ENCODE assay signal across 8 cellular contexts in the genomic region with DNA sequence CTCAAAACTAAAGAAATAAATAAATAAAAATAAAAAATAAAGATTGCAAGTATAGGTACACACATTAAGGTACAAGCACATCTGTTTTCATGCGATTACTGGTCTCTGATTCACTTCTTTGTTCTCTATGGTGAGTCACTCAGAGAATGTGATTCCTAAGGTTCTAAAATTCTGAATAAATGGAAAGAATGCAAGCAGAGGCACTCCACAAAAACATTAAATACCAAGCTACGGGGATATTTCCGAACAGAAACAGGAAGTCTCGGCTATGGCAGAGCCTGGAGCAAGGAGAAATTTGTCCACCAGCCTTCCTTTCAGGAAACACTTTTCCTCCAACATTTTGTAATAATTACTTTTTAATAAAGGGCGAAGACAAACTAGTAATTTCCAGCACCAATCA. TPM values are rescaled to one million over a fixed set of nuclear protein-coding genes. Genes with fewer than 3 reads are reported as not detected.
DNase-seq lines count a peak whose midpoint lies in the region; ATAC-seq, FAIRE-seq and TF ChIP-seq lines count a peak whose summit lies in the region.

No MANE protein-coding gene starts in this region.

- no peak overlapping the region for H2BK15ac ChIP-seq in IMR-90 (ENCODE audit: low read depth, low read length)

- no peak overlapping the region for H2AK9ac ChIP-seq in IMR-90 (replicated peaks; ENCODE audit: low read depth, low read length, poor library complexity)

- TF ChIP-seq CTCF in IMR-90 (conservative IDR thresholded peaks at IDR 0.05; ENCODE audit: low read depth, low read length) (no peak), brain (conservative IDR thresholded peaks at IDR 0.05) (no peak), uterus (IDR thresholded peaks at IDR 0.05) (no peak)

- H3K36me3 ChIP-seq in BLaER1 (no peaks in the 10 kb centered on the region), IMR-90 (ENCODE audit: control insufficient read depth, insufficient read depth, low read length) (no peaks in the 10 kb centered on the region), uterus (no peaks in the 10 kb centered on the region)

- H3K9me3 ChIP-seq in BLaER1 (no peaks in the 10 kb centered on the region), IMR-90 (ENCODE audit: control insufficient read depth, insufficient read depth, low read length) (no peaks in the 10 kb centered on the region), uterus (no peaks in the 10 kb centered on the region)

- TF ChIP-seq RAD21 in IMR-90 (IDR thresholded peaks at IDR 0.05; ENCODE audit: low read length): no peak

- H3K4me2 ChIP-seq in BLaER1 (peak overlapping the region; percentile 96), IMR-90 (ENCODE audit: low read depth, low read length) (peak overlapping the region; percentile 85)

- H3K4me3 Mint-ChIP-seq in brain: peak overlapping the region; percentile 91 to 95 (median 92)

- peak overlapping the region; percentile 72 for H2BK5ac ChIP-seq in IMR-90 (ENCODE audit: low read depth, low read length, poor library complexity, severe bottlenecking)

- H3K56ac ChIP-seq in IMR-90 (ENCODE audit: extremely low read depth, insufficient read depth, low read length): peak overlapping the region; percentile 79

- BruUV-seq in IMR-90 (replicated peaks; lab: Mats Ljungman, UMichigan): no TSS peak

- WGBS in IMR-90 (ENCODE audit: extremely low coverage in 2 of 2, insufficient read length in 1 of 2), 2 experiments: no CpG with 5 or more reads among the region's 5 CpGs

- peaks cover 33% of the 10 kb centered on the region for H3K9me1 ChIP-seq in IMR-90 (ENCODE audit: insufficient read depth, low read length)

- H3K9ac ChIP-seq in BLaER1 (peak overlapping the region; percentile 94), IMR-90 (ENCODE audit: low read depth, low read length) (peak overlapping the region; percentile 38)

- CTCF ChIA-PET in IMR-90 (lab: Yijun Ruan, JAX): no interaction called here

- H2BK120ac ChIP-seq in IMR-90 (ENCODE audit: low read depth, low read length): no peak overlapping the region; the same call in 1 of the 2 replicates

- H3K4ac ChIP-seq in IMR-90 (ENCODE audit: low read depth, low read length): peak overlapping the region; percentile 71; the same call in 1 of the 2 replicates

- peak; percentile 4; the same call in 1 of the 2 replicates for ATAC-seq in IMR-90 (ENCODE audit: low read depth)
- ATAC-seq in GM18868 (IDR thresholded peaks at IDR 0.05; ENCODE audit: unreplicated experiment): no peak

- H3K27ac Mint-ChIP-seq in brain: peak overlapping the region; percentile 71 to 96 (median 91)

- no peak for FAIRE-seq in GM12892 (lab: Jason Lieb, UNC)

- H3K18ac ChIP-seq in IMR-90 (ENCODE audit: low read depth, low read length): no peak overlapping the region; the same call in 1 of the 2 replicates

- peaks cover 0 to 6% (median 0%) of the 10 kb centered on the region in 5 experiments for H3K9me3 Mint-ChIP-seq in brain

- 0 out of 2 replicates have a peak overlapping the region, but pooled peaks have one; percentile 94 for H3K14ac ChIP-seq in IMR-90 (replicated peaks; ENCODE audit: low read depth, low read length)

- peak overlapping the region; percentile 25 to 62; a peak in 3 of 4 replicates for H4K8ac ChIP-seq in IMR-90 (ENCODE audit: low read depth in 2 of 2, low read length in 2 of 2)

- H3K79me1 ChIP-seq in IMR-90 (ENCODE audit: low read depth in 1 of 2, low read length in 2 of 2): peaks cover 11 to 60% of the 10 kb centered on the region in 2 experiments; a peak in 3 of 4 replicates

- dilution Hi-C loops in IMR-90 (cut with HindIII; ENCODE audit: low sequenced_read_pairs, unreplicated experiment): no loop called here

- DNase-seq in IMR-90 (peak; percentile 84), lung microvascular endothelial cell (ENCODE audit: low read depth in 2 of 2) (peak; percentile 53 to 78), uterus (no peak), NCI-H2196 treated with DMSO at 0.1 percent for 48 hours (lab: John Stamatoyannopoulos, UW; ENCODE audit: unreplicated experiment) (no peak), GM12892 (ENCODE audit: insufficient read length) (no peak)

- POLR2A ChIA-PET in IMR-90 (lab: Charles Lee; ENCODE audit: unreplicated experiment): no interaction called here

- H2BK20ac ChIP-seq in IMR-90 (ENCODE audit: low read depth, low read length): peak overlapping the region; percentile 17; the same call in 1 of the 2 replicates

- no peak overlapping the region for H3K27ac ChIP-seq in BLaER1
- peak overlapping the region; percentile 67 for H3K27ac ChIP-seq in IMR-90 (ENCODE audit: insufficient read depth, low read length)
- peak overlapping the region; percentile 83 to 97 for H3K27ac ChIP-seq in uterus

- H3K4me3 ChIP-seq in BLaER1 (peak overlapping the region; percentile 95), IMR-90 (ENCODE audit: insufficient read depth, low read depth, low read length) (peak overlapping the region; percentile 58), uterus (peak overlapping the region; percentile 84 to 100)

- intact Hi-C loops in IMR-90 (cut with micrococcal nuclease): loop anchor here (1.0 to 10.0 kb wide), 5 partner anchors 32 to 796 kb away; no protein-coding TSS in a partner anchor
- intact Hi-C loops in uterus (cut with DNase I; ENCODE audit: low total_unique reads): no loop called here

- peaks cover 67% of the 10 kb centered on the region for H3K4me1 Mint-ChIP-seq in brain

- peaks cover 5% of the 10 kb centered on the region for H3K36me3 Mint-ChIP-seq in brain

- in situ Hi-C loops in IMR-90 (cut with MboI; ENCODE audit: low sequenced_read_pairs): loop anchor here (25.0 kb wide), 1 partner anchor 809 kb away; a partner anchor contains a TSS

- H3K23ac ChIP-seq in IMR-90 (ENCODE audit: low read depth, low read length): peak overlapping the region; percentile 82; the same call in 1 of the 2 replicates

- H3K4me1 ChIP-seq in BLaER1 (peaks cover 62% of the 10 kb centered on the region), IMR-90 (ENCODE audit: control insufficient read depth, insufficient read depth, low read length) (peaks cover 28% of the 10 kb centered on the region), uterus (peaks cover 0 to 6% of the 10 kb centered on the region in 2 donors)

- no peak overlapping the region; the same call in 1 of the 2 replicates for H4K91ac ChIP-seq in IMR-90 (ENCODE audit: insufficient read depth, low read depth, low read length)

- H2AFZ ChIP-seq in IMR-90 (replicated peaks; ENCODE audit: low read length, poor library complexity): no peak overlapping the region

- H4K20me1 ChIP-seq in BLaER1: peaks cover 54% of the 10 kb centered on the region
- H4K20me1 ChIP-seq in IMR-90 (ENCODE audit: insufficient read depth, low read length): peaks cover 32% of the 10 kb centered on the region

- H4K5ac ChIP-seq in IMR-90 (ENCODE audit: low read depth, low read length): 0 out of 2 replicates have a peak overlapping the region, but pooled peaks have one; percentile 43

- H3K27me3 Mint-ChIP-seq in brain: peaks cover 14% of the 10 kb centered on the region

- H2AK5ac ChIP-seq in IMR-90 (ENCODE audit: low read depth, low read length): no peak overlapping the region

- no peaks in the 10 kb centered on the region for H3K27me3 ChIP-seq in BLaER1
- no peaks in the 10 kb centered on the region for H3K27me3 ChIP-seq in IMR-90 (ENCODE audit: control insufficient read depth, insufficient read depth, low read length)
- H3K27me3 ChIP-seq in uterus: no peaks in the 10 kb centered on the region

- no peak for TF ChIP-seq POLR2A in IMR-90 (IDR thresholded peaks at IDR 0.05; ENCODE audit: low read depth, low read length)
- no peak for TF ChIP-seq POLR2A in uterus (IDR thresholded peaks at IDR 0.05)
- TF ChIP-seq POLR2A in GM12892 (IDR thresholded peaks at IDR 0.05; ENCODE audit: low read depth, low read length): no peak

TF ChIP-seq in IMR-90, 13 proteins besides CTCF, POLR2A, EP300 and RAD21:
- TF ChIP-seq RFX5 (IDR thresholded peaks at IDR 0.05; ENCODE audit: low read depth, low read length) (no peak), MAZ (IDR thresholded peaks at IDR 0.05; ENCODE audit: borderline replicate concordance, low read depth, low read length) (no peak), FOS (IDR thresholded peaks at IDR 0.05; ENCODE audit: low read depth, low read length) (peak; percentile 72), MAFK (IDR thresholded peaks at IDR 0.05; ENCODE audit: low read depth, low read length) (0 out of 2 replicates have a peak, but pooled peaks have one; percentile 2)

RNA-seq across cellular contexts. Expression of a gene that starts 1.4 kb away (rescaled TPM):
- total RNA-seq in IMR-90 (2012; rRNA removed): 94.5 and 94.7 TPM in 2 replicates
- polyA plus RNA-seq in IMR-90 (2012; rRNA removed): 54.5 and 60.2 TPM in 2 replicates
- 39.0 and 52.2 TPM in 2 replicates for polyA plus RNA-seq in IMR-90 (2012; cell fraction: cytosol; rRNA removed)
- 26.0 and 27.4 TPM in 2 replicates for polyA plus RNA-seq in IMR-90 (2012; cell fraction: nucleus; rRNA removed; ENCODE audit: low replicate concordance)
- 101 TPM for polyA plus RNA-seq in brain (ENCODE audit: insufficient read depth, low read depth, low replicate concordance)
- 101 and 104 TPM in 2 replicates for total RNA-seq in lung microvascular endothelial cell
- total RNA-seq in uterus: 10 to 100 TPM; 22.1 to 58.9 (median 39.8) TPM
- polyA plus RNA-seq in GM12892 (2012; ENCODE audit: missing spikeins): 210 TPM

Comparison
In these comparisons a context has a peak if more than half of its experiments do, and no peak if none do; other contexts are left out.
1. DNase-seq: peak in IMR-90 (single experiment) and lung microvascular endothelial cell (2 of 2); none in uterus (0 of 2), NCI-H2196 treated with DMSO at 0.1 percent for 48 hours (single experiment) and GM12892 (single experiment).
2. Peak in every context shown above with its lines, with median percentiles within 50 percentile points of each other: H3K4me3 ChIP-seq.